In genomic region chr15:92809880-92810361, GRCh38 we compare ENCODE assay signal across 8 cellular contexts.
DNase-seq lines count a peak whose midpoint lies in the region; ATAC-seq and TF ChIP-seq lines count a peak whose summit lies in the region.

No MANE protein-coding gene starts in this region.

- H3K9me3 Mint-ChIP-seq in T-helper 1 cell treated with Interleukin-12 subunit alpha and Interleukin-12 subunit beta and Interleukin-4 antibody, amounts not matched to agents 30 μg/mL and 1 μg/mL, for 36 hours, result no peaks in the 10 kb centered on the region
- H3K9me3 Mint-ChIP-seq in effector memory CD8-positive, alpha-beta T cell, result no peaks in the 10 kb centered on the region

- H3K4me2 ChIP-seq in DOHH2 (ENCODE audit: low read length), result peak overlapping the region; percentile 64
- H3K4me2 ChIP-seq in mesendoderm (ENCODE audit: low read length), result peak overlapping the region; percentile 74

- peaks cover 20% of the 10 kb centered on the region for H3F3A ChIP-seq in DOHH2 (ENCODE audit: control insufficient read depth, insufficient read depth)

- peak overlapping the region; percentile 82 for H2AK5ac ChIP-seq in mesendoderm (ENCODE audit: low read length)

- peak overlapping the region; percentile 91 for H3K18ac ChIP-seq in mesendoderm (ENCODE audit: low read length)

- no peaks in the 10 kb centered on the region for H3K27me3 ChIP-seq in DOHH2 (ENCODE audit: control insufficient read depth, low read length)
- no peaks in the 10 kb centered on the region for H3K27me3 ChIP-seq in HL-60 (ENCODE audit: insufficient read depth, poor library complexity, severe bottlenecking)
- no peaks in the 10 kb centered on the region for H3K27me3 ChIP-seq in mesendoderm (ENCODE audit: insufficient read depth, low read length, poor library complexity)
- H3K27me3 ChIP-seq in thyroid gland, result no peaks in the 10 kb centered on the region

- TF ChIP-seq CTCF in DOHH2 (IDR thresholded peaks at IDR 0.05; ENCODE audit: low read depth, low read length, poor library complexity, severe bottlenecking) (no peak), HL-60 (IDR thresholded peaks at IDR 0.05; ENCODE audit: insufficient read depth, low read length) (no peak), thyroid gland (IDR thresholded peaks at IDR 0.05) (no peak)

- H4K20me1 ChIP-seq in DOHH2 (ENCODE audit: control insufficient read depth, insufficient read depth, low read depth, low read length), result no peaks in the 10 kb centered on the region

- H3K36me3 ChIP-seq in DOHH2 (ENCODE audit: control insufficient read depth, low read length) (no peaks in the 10 kb centered on the region; the same call in 1 of the 2 replicates), mesendoderm (ENCODE audit: control insufficient read depth, insufficient read depth, low read length) (no peaks in the 10 kb centered on the region), thyroid gland (no peaks in the 10 kb centered on the region)

- H3K56ac ChIP-seq in mesendoderm (ENCODE audit: low read length), result peak overlapping the region; percentile 97

- DNase-seq in HL-60 (ENCODE audit: low read depth in 1 of 2, low spot score in 1 of 2) (peak in 1 of 2 experiments; percentile 80), mesendoderm (peak; percentile 62), thyroid gland (peak; percentile 46 to 50)
- peak; percentile 15 to 25 (median 21) for DNase-seq in effector memory CD8-positive, alpha-beta T cell

- ATAC-seq in effector memory CD8-positive, alpha-beta T cell (replicated peaks), result no peak
- ATAC-seq in GM18519 (IDR thresholded peaks at IDR 0.05; ENCODE audit: low FRiP score, unreplicated experiment), result no peak
- no peak for ATAC-seq in GM21786 (IDR thresholded peaks at IDR 0.05; ENCODE audit: unreplicated experiment)

- no peaks in the 10 kb centered on the region for H3K9me2 ChIP-seq in DOHH2 (replicated peaks; ENCODE audit: control insufficient read depth, low read length)

- H3K4me1 Mint-ChIP-seq in T-helper 1 cell treated with Interleukin-12 subunit alpha and Interleukin-12 subunit beta and Interleukin-4 antibody, amounts not matched to agents 30 μg/mL and 1 μg/mL, for 36 hours (ENCODE audit: low read depth), result peaks cover 40% of the 10 kb centered on the region
- H3K4me1 Mint-ChIP-seq in effector memory CD8-positive, alpha-beta T cell (ENCODE audit: low read depth in 2 of 2), result peaks cover 8 to 31% of the 10 kb centered on the region in 2 donors

- H3K27ac ChIP-seq in DOHH2 (ENCODE audit: low read depth, low read length) (peak overlapping the region; percentile 96), HL-60 (replicated peaks) (peak overlapping the region; percentile 97), mesendoderm (ENCODE audit: low read depth, low read length) (peak overlapping the region; percentile 100), thyroid gland (peak overlapping the region; percentile 94 to 99 (median 99))

- peak overlapping the region; percentile 3 for H4K8ac ChIP-seq in mesendoderm (ENCODE audit: low read depth, low read length)

- H3K27me3 Mint-ChIP-seq in T-helper 1 cell treated with Interleukin-12 subunit alpha and Interleukin-12 subunit beta and Interleukin-4 antibody, amounts not matched to agents 30 μg/mL and 1 μg/mL, for 36 hours (ENCODE audit: low read depth), result no peaks in the 10 kb centered on the region
- no peaks in the 10 kb centered on the region for H3K27me3 Mint-ChIP-seq in effector memory CD8-positive, alpha-beta T cell

- H3K23ac ChIP-seq in mesendoderm (ENCODE audit: low read length), result no peak overlapping the region

- peak overlapping the region; percentile 93 for H2BK15ac ChIP-seq in mesendoderm (replicated peaks; ENCODE audit: low read depth)

- peak overlapping the region; percentile 92 for H3K27ac Mint-ChIP-seq in T-helper 1 cell treated with Interleukin-12 subunit alpha and Interleukin-12 subunit beta and Interleukin-4 antibody, amounts not matched to agents 30 μg/mL and 1 μg/mL, for 36 hours
- H3K27ac Mint-ChIP-seq in effector memory CD8-positive, alpha-beta T cell, result peak overlapping the region; percentile 96 to 97

- intact Hi-C loops in thyroid gland (cut with DNase I), result loop anchor here (2.0 kb wide), 1 partner anchor 73 kb away; no protein-coding TSS in a partner anchor

- H3K9ac ChIP-seq in mesendoderm (ENCODE audit: low read length), result peak overlapping the region; percentile 95

- H3K4me3 Mint-ChIP-seq in T-helper 1 cell treated with Interleukin-12 subunit alpha and Interleukin-12 subunit beta and Interleukin-4 antibody, amounts not matched to agents 30 μg/mL and 1 μg/mL, for 36 hours, result peak overlapping the region; percentile 87
- H3K4me3 Mint-ChIP-seq in effector memory CD8-positive, alpha-beta T cell, result peak overlapping the region; percentile 82 to 85

- H3K4me1 ChIP-seq in DOHH2 (ENCODE audit: control insufficient read depth, low read length), result peaks cover 43% of the 10 kb centered on the region
- peaks cover 11% of the 10 kb centered on the region for H3K4me1 ChIP-seq in mesendoderm (ENCODE audit: control insufficient read depth, low read depth, low read length)
- H3K4me1 ChIP-seq in thyroid gland, result peaks cover 26 to 43% of the 10 kb centered on the region in 2 donors

- H4K5ac ChIP-seq in mesendoderm (ENCODE audit: low read length), result peak overlapping the region; percentile 94

- TF ChIP-seq POLR2A in thyroid gland (IDR thresholded peaks at IDR 0.05), result no peak

- H3K79me1 ChIP-seq in mesendoderm (ENCODE audit: low read length), result no peaks in the 10 kb centered on the region

- H2BK5ac ChIP-seq in mesendoderm (ENCODE audit: low read length), result peak overlapping the region; percentile 88

- H3K79me2 ChIP-seq in DOHH2 (ENCODE audit: control insufficient read depth, low read length) (peaks cover 31% of the 10 kb centered on the region), mesendoderm (ENCODE audit: control insufficient read depth, insufficient read depth, low read length) (no peaks in the 10 kb centered on the region)

- peaks cover 4% of the 10 kb centered on the region for H3K36me3 Mint-ChIP-seq in T-helper 1 cell treated with Interleukin-12 subunit alpha and Interleukin-12 subunit beta and Interleukin-4 antibody, amounts not matched to agents 30 μg/mL and 1 μg/mL, for 36 hours (ENCODE audit: low read depth)
- peaks cover 20% of the 10 kb centered on the region for H3K36me3 Mint-ChIP-seq in effector memory CD8-positive, alpha-beta T cell (ENCODE audit: insufficient read depth)

- peak overlapping the region; percentile 99 for H3K4ac ChIP-seq in mesendoderm (ENCODE audit: low read depth, low read length)

- WGBS in mesendoderm (ENCODE audit: extremely low coverage, insufficient coverage, low lambda C conversion rate), result no CpG with 5 or more reads among the region's 12 CpGs
- 10 to 13% methylated on average over 12 of the region's 12 CpGs for WGBS in thyroid gland, 2 donors

- peak overlapping the region; percentile 36 for H2BK120ac ChIP-seq in mesendoderm (ENCODE audit: low read depth, low read length)

- H3K9me3 ChIP-seq in DOHH2 (ENCODE audit: control insufficient read depth, insufficient read depth, low read length) (no peaks in the 10 kb centered on the region), thyroid gland (no peaks in the 10 kb centered on the region)

- H3K4me3 ChIP-seq in DOHH2 (ENCODE audit: low read length) (peak overlapping the region; percentile 70), HL-60 (replicated peaks; ENCODE audit: insufficient read depth, low read length) (peak overlapping the region; percentile 38), mesendoderm (ENCODE audit: low read length) (peak overlapping the region; percentile 43), thyroid gland (replicated peaks in 1 of 3) (peak overlapping the region in 2 of 3 donors; percentile 50 to 51)
